1 cellular context compared by ENCODE assay signal in genomic region chr11:60914620-60915249, GRCh38.
TF ChIP-seq lines count a peak whose summit lies in the region.

No MANE protein-coding gene starts in this region.

TF ChIP-seq in neural cell, 6 proteins besides CTCF, POLR2A, EP300 and RAD21:
- no peak for TF ChIP-seq REST (IDR thresholded peaks at IDR 0.05; ENCODE audit: borderline replicate concordance)
- peak; percentile 96 for TF ChIP-seq MXI1 (conservative IDR thresholded peaks at IDR 0.05; ENCODE audit: poor library complexity, severe bottlenecking)
- TF ChIP-seq EZH2 (IDR thresholded peaks at IDR 0.05; ENCODE audit: borderline replicate concordance, insufficient read depth, low read length, poor library complexity, severe bottlenecking): no peak
- no peak for TF ChIP-seq POLR2AphosphoS5 (IDR thresholded peaks at IDR 0.05)
